Comparison of ENCODE assay signal across 7 cellular contexts in the genomic region with DNA sequence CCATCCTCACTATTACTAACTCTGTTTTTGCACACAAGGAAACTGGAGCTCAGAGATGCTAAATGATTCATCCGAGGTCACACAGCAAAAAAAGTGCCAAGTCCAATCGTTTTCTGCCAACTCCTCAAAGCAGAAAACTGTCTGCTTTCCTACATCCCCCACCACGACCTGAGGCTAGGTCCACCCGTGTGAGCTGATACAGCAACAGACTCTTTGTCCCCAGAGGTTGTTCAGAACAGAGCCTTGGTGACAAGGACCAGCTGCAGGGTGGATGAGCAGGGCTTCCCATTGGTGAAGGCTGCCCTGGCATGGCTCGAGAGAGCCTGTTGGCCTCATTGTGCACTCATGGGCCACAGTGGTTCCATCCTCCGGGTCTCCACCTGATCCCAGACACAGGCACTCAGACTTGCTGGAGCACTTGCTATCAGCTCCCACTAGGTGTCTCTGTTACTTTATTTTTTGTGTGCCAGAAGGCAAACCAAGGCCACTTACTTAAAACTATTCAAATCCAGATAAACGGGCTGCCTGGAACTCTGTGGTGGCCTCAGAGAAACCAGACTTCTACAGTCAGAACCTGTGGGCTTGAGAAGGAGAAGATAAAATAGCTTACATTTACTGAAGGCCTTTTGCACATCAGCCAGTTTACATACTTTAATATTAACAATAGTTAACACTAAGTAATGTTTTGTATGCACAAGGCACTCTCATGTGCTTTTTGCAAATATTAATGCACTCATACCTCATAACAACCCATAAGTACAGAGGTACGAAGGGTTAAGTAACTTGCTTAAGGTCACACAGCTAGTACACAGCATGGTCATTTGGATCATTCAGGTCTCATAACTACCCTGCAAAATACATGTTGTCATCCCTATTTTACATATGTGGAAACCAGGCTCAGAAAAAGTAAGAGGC.
DNase-seq lines count a peak whose midpoint lies in the region; ATAC-seq and TF ChIP-seq lines count a peak whose summit lies in the region.

No MANE protein-coding gene starts in this region.

- peak; percentile 30 for TF ChIP-seq CTCF in activated B cell treated with CpG ODN at 0.5 μM for 24 hours (IDR thresholded peaks at IDR 0.05)
- peak; percentile 89 for TF ChIP-seq CTCF in fibroblast of pulmonary artery (IDR thresholded peaks at IDR 0.05; ENCODE audit: low read length, missing control alignments)
- TF ChIP-seq CTCF in nephron progenitor cell (IDR thresholded peaks at IDR 0.05), result peak; percentile 85

- ATAC-seq in HG03108 (IDR thresholded peaks at IDR 0.05; ENCODE audit: unreplicated experiment) (peak; percentile 56), activated B cell treated with CpG ODN at 0.5 μM for 24 hours (ENCODE audit: low read depth) (peak; percentile 37), HG03469 (IDR thresholded peaks at IDR 0.05; ENCODE audit: unreplicated experiment) (no peak)

- H3K4me3 ChIP-seq in fibroblast of pulmonary artery (replicated peaks; ENCODE audit: low read depth, low read length), result no peak overlapping the region

- H3K4me3 Mint-ChIP-seq in activated B cell treated with CpG ODN at 0.5 μM for 24 hours (no peak overlapping the region), nephron progenitor cell (no peak overlapping the region)

- H3K9me3 Mint-ChIP-seq in activated B cell treated with CpG ODN at 0.5 μM for 24 hours, result peaks cover 5% of the 10 kb centered on the region
- H3K9me3 Mint-ChIP-seq in nephron progenitor cell, result peaks cover 23% of the 10 kb centered on the region

- H3K27me3 Mint-ChIP-seq in activated B cell treated with CpG ODN at 0.5 μM for 24 hours (peaks cover 23% of the 10 kb centered on the region), nephron progenitor cell (ENCODE audit: low read depth, poor library complexity) (peaks cover 16% of the 10 kb centered on the region)

- H3K4me1 Mint-ChIP-seq in activated B cell treated with CpG ODN at 0.5 μM for 24 hours (no peaks in the 10 kb centered on the region), nephron progenitor cell (no peaks in the 10 kb centered on the region)

- CTCF ChIA-PET in activated B cell treated with CpG ODN at 0.5 μM for 24 hours (lab: Charles Lee), result interaction anchor here (0.6 to 1.8 kb wide), 11 partner anchors 11 to 1385 kb away, joined by 3 to 8 read pairs (median 3); no protein-coding TSS in a partner anchor

- POLR2A ChIA-PET in activated B cell treated with CpG ODN at 0.5 μM for 24 hours (lab: Charles Lee), result interaction anchor here (0.6 kb wide), 1 partner anchor 762 kb away, joined by 4 read pairs; no protein-coding TSS in a partner anchor

- intact Hi-C loops in activated B cell treated with CpG ODN at 0.5 μM for 24 hours (cut with micrococcal nuclease), result loop anchor here (1.0 to 10.0 kb wide), 5 partner anchors 199 to 1789 kb away; a partner anchor contains a TSS

- no peak overlapping the region for H3K27ac Mint-ChIP-seq in activated B cell treated with CpG ODN at 0.5 μM for 24 hours
- no peak overlapping the region for H3K27ac Mint-ChIP-seq in nephron progenitor cell

- peak; percentile 64 for DNase-seq in GF-D8 (lab: John Stamatoyannopoulos, UW)
- DNase-seq in NCI-H345 treated with DMSO at 0.1 percent for 48 hours (lab: John Stamatoyannopoulos, UW; ENCODE audit: unreplicated experiment), result peak; percentile 58
- DNase-seq in activated B cell treated with CpG ODN at 0.5 μM for 24 hours, result no peak
- peak; percentile 88 for DNase-seq in fibroblast of pulmonary artery (ENCODE audit: low read depth)
- peak; percentile 60 for DNase-seq in nephron progenitor cell

- H3K36me3 Mint-ChIP-seq in activated B cell treated with CpG ODN at 0.5 μM for 24 hours (ENCODE audit: low read depth), result no peaks in the 10 kb centered on the region
- H3K36me3 Mint-ChIP-seq in nephron progenitor cell (ENCODE audit: low read depth), result no peaks in the 10 kb centered on the region

Comparison
In these comparisons a context has a peak if more than half of its experiments do, and no peak if none do; other contexts are left out.
1. CTCF ChIP-seq: peak in every context shown above with its lines; median percentile 89 in fibroblast of pulmonary artery; 85 in nephron progenitor cell; 30 in activated B cell treated with CpG ODN at 0.5 μM for 24 hours.